8 cellular contexts compared by ENCODE assay signal in the genomic region with DNA sequence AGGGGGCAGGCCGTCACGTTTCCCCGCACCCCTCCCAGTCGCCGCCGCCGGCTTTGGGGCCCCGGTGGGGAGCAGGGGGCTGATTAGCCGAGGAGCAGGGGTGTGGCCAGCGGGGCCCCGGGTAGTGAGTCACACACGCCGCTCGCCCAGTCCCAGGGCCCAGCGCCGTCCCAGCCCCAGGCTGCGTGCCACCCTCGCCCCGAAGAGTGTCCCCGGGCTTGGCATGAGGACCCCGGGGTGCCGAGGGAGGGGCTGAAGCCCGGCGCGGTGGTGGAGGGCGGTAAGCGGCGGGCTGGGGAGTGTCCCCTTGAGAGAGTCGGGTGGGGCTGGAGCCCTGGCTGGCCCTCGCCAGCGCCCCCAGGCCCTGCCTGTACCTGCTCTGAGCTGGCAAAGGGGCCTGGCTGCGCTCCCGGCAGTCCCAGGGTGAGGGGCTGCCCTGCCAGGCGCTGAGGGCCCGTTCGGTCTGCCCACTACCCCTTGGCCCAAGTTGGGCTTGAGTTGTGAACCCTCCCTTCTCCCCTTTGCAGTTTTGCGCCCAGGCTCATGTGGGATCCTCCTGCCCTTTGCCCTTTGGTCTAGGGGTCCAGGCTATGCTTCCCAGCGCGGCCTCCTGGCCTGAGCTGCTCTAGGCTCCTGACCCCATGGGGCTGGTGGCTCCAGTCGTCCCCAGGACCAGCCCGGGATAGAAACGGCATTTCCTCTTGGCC. TPM values are rescaled to one million over a fixed set of nuclear protein-coding genes. Genes with fewer than 3 reads are reported as not detected.
DNase-seq lines count a peak whose midpoint lies in the region; ATAC-seq and TF ChIP-seq lines count a peak whose summit lies in the region.

No MANE protein-coding gene starts in this region.

- intact Hi-C loops in heart left ventricle (cut with DNase I) = loop anchor here in 6 of 10 donors (2.0 to 5.0 kb wide), 5 partner anchors 30 to 111 kb away; a partner anchor contains a TSS
- intact Hi-C loops in psoas muscle (cut with DNase I) = loop anchor here in 1 of 2 donors (5.0 kb wide), 2 partner anchors 34 to 51 kb away; a partner anchor contains a TSS

- H3K4me1 Mint-ChIP-seq in activated naive CD4-positive, alpha-beta T cell treated with anti-CD3 and anti-CD28 coated beads, Interleukin-2, amount 50 U/mL, for 24 hours = peaks cover 15% of the 10 kb centered on the region

- no peak overlapping the region for H3K27ac Mint-ChIP-seq in activated naive CD4-positive, alpha-beta T cell treated with anti-CD3 and anti-CD28 coated beads, Interleukin-2, amount 50 U/mL, for 24 hours

- no peaks in the 10 kb centered on the region for H3K9me3 ChIP-seq in heart left ventricle
- no peaks in the 10 kb centered on the region for H3K9me3 ChIP-seq in psoas muscle

- H3K27ac ChIP-seq in heart left ventricle (peak overlapping the region; percentile 62 to 95 (median 88)), psoas muscle (peak overlapping the region; percentile 83)

- H3K4me3 ChIP-seq in GM12865 (ENCODE audit: low read depth, low read length) = 0 out of 2 replicates have a peak overlapping the region, but pooled peaks have one; percentile 9
- peak overlapping the region; percentile 34 to 83 (median 64) for H3K4me3 ChIP-seq in heart left ventricle
- H3K4me3 ChIP-seq in psoas muscle = peak overlapping the region; percentile 71

- TF ChIP-seq CTCF in GM12865 (IDR thresholded peaks at IDR 0.05; ENCODE audit: insufficient read depth, low read depth, low read length, missing control alignments) = no peak
- TF ChIP-seq CTCF in heart left ventricle (IDR thresholded peaks at IDR 0.05) = no peak
- no peak for TF ChIP-seq CTCF in psoas muscle (IDR thresholded peaks at IDR 0.05)

- TF ChIP-seq POLR2A in heart left ventricle (IDR thresholded peaks at IDR 0.05) = peak in 1 of 2 donors; percentile 56

- H3K36me3 ChIP-seq in heart left ventricle (peaks cover 0 to 34% (median 16%) of the 10 kb centered on the region in 9 donors), psoas muscle (ENCODE audit: insufficient read depth in 1 of 2, low read depth in 1 of 2) (peaks cover 0 to 21% of the 10 kb centered on the region in 2 donors)

- peaks cover 0 to 48% (median 24%) of the 10 kb centered on the region in 12 donors for H3K4me1 ChIP-seq in heart left ventricle
- H3K4me1 ChIP-seq in psoas muscle = peaks cover 6% of the 10 kb centered on the region

- no peaks in the 10 kb centered on the region for H3K9me3 Mint-ChIP-seq in activated naive CD4-positive, alpha-beta T cell treated with anti-CD3 and anti-CD28 coated beads, Interleukin-2, amount 50 U/mL, for 24 hours

- 5 to 10% (median 7%) methylated on average over 4 to 42 of the region's 42 CpGs for WGBS in heart left ventricle, 4 donors
- WGBS in psoas muscle, 3 donors = 14 to 41% (median 20%) methylated on average over 17 to 42 of the region's 42 CpGs

- peak overlapping the region; percentile 51 for H3K4me3 Mint-ChIP-seq in activated naive CD4-positive, alpha-beta T cell treated with anti-CD3 and anti-CD28 coated beads, Interleukin-2, amount 50 U/mL, for 24 hours

- H3K27me3 ChIP-seq in heart left ventricle = peaks cover 0 to 12% (median 0%) of the 10 kb centered on the region in 9 donors
- H3K27me3 ChIP-seq in psoas muscle (ENCODE audit: insufficient read depth in 3 of 3, low read length in 2 of 3) = no peaks in the 10 kb centered on the region

- H3K36me3 Mint-ChIP-seq in activated naive CD4-positive, alpha-beta T cell treated with anti-CD3 and anti-CD28 coated beads, Interleukin-2, amount 50 U/mL, for 24 hours = peaks cover 6% of the 10 kb centered on the region

- peak; percentile 17 to 88 (median 80) for ATAC-seq in heart left ventricle
- ATAC-seq in psoas muscle = peak; percentile 78 to 87 (median 86)
- ATAC-seq in HG03139 (IDR thresholded peaks at IDR 0.05; ENCODE audit: unreplicated experiment) = no peak
- no peak for ATAC-seq in GM18498 (IDR thresholded peaks at IDR 0.05; ENCODE audit: unreplicated experiment)
- ATAC-seq in HG02852 (IDR thresholded peaks at IDR 0.05; ENCODE audit: unreplicated experiment) = no peak

- H3K27me3 Mint-ChIP-seq in activated naive CD4-positive, alpha-beta T cell treated with anti-CD3 and anti-CD28 coated beads, Interleukin-2, amount 50 U/mL, for 24 hours = peaks cover 13% of the 10 kb centered on the region

- DNase-seq in GM12865 (ENCODE audit: low read depth) = peak; percentile 14
- peak; percentile 48 for DNase-seq in NCI-H526 treated with DMSO at 0.1 percent for 48 hours (lab: John Stamatoyannopoulos, UW)
- peak; percentile 50 to 83 (median 75) for DNase-seq in heart left ventricle
- peak; percentile 80 to 89 for DNase-seq in psoas muscle

RNA-seq across cellular contexts. Expression of a gene that starts 34.6 kb away (rescaled TPM):
- 10 to 100 TPM; 14.7 to 29.6 (median 18.2) TPM for total RNA-seq in heart left ventricle
- polyA plus RNA-seq in heart left ventricle = 10 to 100 TPM in 1 of 2 donors, 1 to 10 TPM in 1; 4.5 to 19.2 TPM
- 10 to 100 TPM in 1 of 4 donors, 1 to 10 TPM in 3; 5.1 to 14.2 (median 7.8) TPM for total RNA-seq in psoas muscle
- polyA plus RNA-seq in psoas muscle = 1 to 10 TPM; 2.3 to 7.2 (median 3.3) TPM

Comparison
In these comparisons a context has a peak if more than half of its experiments do, and no peak if none do; other contexts are left out.
1. DNase-seq: peak in every context shown above with its lines; median percentile 84 in psoas muscle; 75 in heart left ventricle; 48 in NCI-H526 treated with DMSO at 0.1 percent for 48 hours; 14 in GM12865.
2. H3K4me3 ChIP-seq: peak in every context shown above with its lines; median percentile 71 in psoas muscle; 64 in heart left ventricle; 9 in GM12865.
3. ATAC-seq: peak in heart left ventricle (4 of 4) and psoas muscle (4 of 4); none in HG03139 (single experiment), GM18498 (single experiment) and HG02852 (single experiment).